8 cellular contexts compared by ENCODE assay signal in the genomic region with DNA sequence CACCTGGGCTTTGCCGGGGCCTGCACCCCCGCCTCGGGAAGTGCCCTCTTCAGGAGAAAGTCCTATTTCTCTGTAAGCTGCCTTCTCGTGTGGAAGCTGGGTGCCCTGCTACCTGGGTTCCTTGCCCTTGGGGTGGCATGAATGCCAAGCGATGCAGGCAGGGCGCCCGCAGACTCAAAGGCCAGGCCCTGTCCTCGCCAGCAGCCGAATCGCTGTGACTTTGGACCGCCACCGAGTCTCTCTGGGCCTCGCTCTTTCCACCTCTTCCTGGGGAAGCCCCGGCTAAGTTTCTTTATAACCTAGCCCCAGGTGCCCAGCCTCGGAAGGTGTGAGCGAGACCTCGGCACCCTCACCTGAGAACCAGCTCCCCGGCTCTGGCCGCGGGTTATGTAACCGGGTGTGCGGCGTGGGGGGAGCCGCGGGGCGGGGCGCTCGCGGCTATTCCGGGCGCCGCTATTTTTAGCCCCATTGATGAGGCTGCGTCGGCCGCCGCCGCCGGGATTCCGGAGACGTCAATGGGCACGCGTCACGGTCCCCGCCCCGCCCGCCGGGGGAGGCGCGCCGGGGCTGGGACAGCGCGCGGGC. TPM values are rescaled to one million over a fixed set of nuclear protein-coding genes. Genes with fewer than 3 reads are reported as not detected.
DNase-seq lines count a peak whose midpoint lies in the region; ATAC-seq, FAIRE-seq and TF ChIP-seq lines count a peak whose summit lies in the region.

No MANE protein-coding gene starts in this region.

- peak overlapping the region; percentile 48; the same call in 1 of the 2 replicates for H2AK5ac ChIP-seq in H1 (ENCODE audit: low read depth, low read length)

- H3K4me3 ChIP-seq in GM12865 (ENCODE audit: low read depth, low read length): peak overlapping the region; percentile 63
- peak overlapping the region; percentile 44 to 63 (median 52) for H3K4me3 ChIP-seq in H1 (ENCODE audit: extremely low read depth in 1 of 4, insufficient read depth in 2 of 4, low read depth in 3 of 4, low read length in 4 of 4)

- peak overlapping the region in 3 of 4 experiments; percentile 3 to 36 (median 34); a peak in 3 of 7 replicates for H3K9ac ChIP-seq in H1 (replicated peaks in 1 of 4; ENCODE audit: extremely low read depth in 1 of 4, low read depth in 3 of 4, low read length in 3 of 4)

- H2BK12ac ChIP-seq in H1 (ENCODE audit: low read depth, low read length): peak overlapping the region; percentile 94; the same call in 1 of the 2 replicates

- DNase-seq in GM12865 (ENCODE audit: low read depth): peak; percentile 69
- DNase-seq in NCI-H526 (lab: John Stamatoyannopoulos, UW): peak; percentile 25 to 83
- peak; percentile 83 for DNase-seq in activated CD8-positive, alpha-beta memory T cell treated with anti-CD3 and anti-CD28 coated beads, Interleukin-2, amount 50 U/mL, for 1 hour (ENCODE audit: extremely low read depth)
- peak in 1 of 2 experiments; percentile 78 for DNase-seq in H1 (ENCODE audit: low read depth in 1 of 2, low spot score in 2 of 2)
- DNase-seq in mesenteric fat pad (ENCODE audit: low spot score): peak; percentile 98
- DNase-seq in stimulated activated CD8-positive, alpha-beta memory T cell treated with anti-CD3 and anti-CD28 coated beads, Interleukin-15, amount 100 ng/mL, for 4 hours (ENCODE audit: low read depth in 2 of 2): peak; percentile 71 to 79
- no peak for DNase-seq in KG1 (lab: John Stamatoyannopoulos, UW)

- H3K56ac ChIP-seq in H1 (replicated peaks; ENCODE audit: insufficient read length, low read depth, low read length): peak overlapping the region; percentile 3

- no peak overlapping the region for H2BK20ac ChIP-seq in H1 (ENCODE audit: low read length)

- H3K4me1 ChIP-seq in H1 (replicated peaks in 1 of 4; ENCODE audit: control insufficient read depth in 3 of 4, insufficient read depth in 4 of 4, low read length in 3 of 4): peaks cover 4 to 10% (median 6%) of the 10 kb centered on the region in 4 experiments; a peak in 6 of 7 replicates

- ATAC-seq in HG02852 (IDR thresholded peaks at IDR 0.05; ENCODE audit: unreplicated experiment): peak; percentile 41

- peaks cover 0 to 24% of the 10 kb centered on the region in 2 experiments; a peak in 3 of 4 replicates for H3K79me2 ChIP-seq in H1 (ENCODE audit: control insufficient read depth in 1 of 2, insufficient read depth in 2 of 2, low read length in 2 of 2)

- H3K27ac ChIP-seq in H1 (ENCODE audit: low read depth, low read length): no peak overlapping the region

- POLR2A ChIA-PET in H1 (lab: Charles Lee; ENCODE audit: partially characterized antibody): interaction anchor here (0.8 to 6.6 kb wide), 9 partner anchors 8 to 86 kb away, joined by 3 to 56 read pairs (median 5); a partner anchor contains a TSS

- no peaks in the 10 kb centered on the region for H3K36me3 ChIP-seq in H1 (ENCODE audit: control insufficient read depth in 2 of 4, insufficient read depth in 4 of 4, low read length in 3 of 4)

- H3K4ac ChIP-seq in H1 (replicated peaks; ENCODE audit: insufficient read length, low read depth, low read length): no peak overlapping the region

- peak overlapping the region; percentile 69 for H4K91ac ChIP-seq in H1 (replicated peaks; ENCODE audit: insufficient read length, low read length)

- TF ChIP-seq CTCF in GM12865 (IDR thresholded peaks at IDR 0.05; ENCODE audit: insufficient read depth, low read depth, low read length, missing control alignments) (no peak), H1 (IDR thresholded peaks at IDR 0.05; ENCODE audit: control extremely low read depth in 1 of 3, insufficient read depth in 1 of 3, low read depth in 1 of 3, low read length in 3 of 3) (no peak)

- H3K18ac ChIP-seq in H1 (ENCODE audit: extremely low read depth, low read length): peak overlapping the region; percentile 4; the same call in 1 of the 2 replicates

- H2BK120ac ChIP-seq in H1 (replicated peaks; ENCODE audit: low read depth, low read length): no peak overlapping the region

- H2AFZ ChIP-seq in H1 (ENCODE audit: low read length): no peak overlapping the region; the same call in 1 of the 2 replicates

- no peaks in the 10 kb centered on the region for H3K9me3 ChIP-seq in H1 (ENCODE audit: insufficient read depth in 2 of 2, low read depth in 1 of 2, low read length in 1 of 2)

- peak overlapping the region; percentile 46; the same call in 1 of the 2 replicates for H2BK15ac ChIP-seq in H1 (ENCODE audit: low read length)

- no peak overlapping the region for H3K23ac ChIP-seq in H1 (ENCODE audit: insufficient read length)

- TF ChIP-seq EP300 in H1 (IDR thresholded peaks at IDR 0.05; ENCODE audit: borderline replicate concordance in 1 of 2, low read depth in 2 of 2, low read length in 2 of 2): peak in 1 of 2 experiments; percentile 45; a peak in 1 of 3 replicates

- H3K23me2 ChIP-seq in H1 (ENCODE audit: low read depth, low read length): peaks cover 2% of the 10 kb centered on the region; the same call in 1 of the 2 replicates

- FAIRE-seq in H1 (lab: Jason Lieb, UNC): no peak

- H3K79me1 ChIP-seq in H1 (ENCODE audit: low read depth, low read length): peaks cover 4% of the 10 kb centered on the region; the same call in 1 of the 2 replicates

- H3K27me3 ChIP-seq in H1 (replicated peaks in 1 of 4; ENCODE audit: control insufficient read depth in 3 of 4, extremely low read depth in 1 of 4, insufficient read depth in 3 of 4, low read length in 3 of 4): peaks cover 2 to 32% (median 22%) of the 10 kb centered on the region in 4 experiments; a peak in 6 of 7 replicates

- no peak overlapping the region for H3K14ac ChIP-seq in H1 (ENCODE audit: insufficient read length)

- WGBS in H1 (ENCODE audit: extremely low coverage in 1 of 2, insufficient coverage in 1 of 2, insufficient read length in 1 of 2, insufficient replicate concordance in 2 of 2, low coverage in 1 of 2, low lambda C conversion rate in 2 of 2, missing lambda C conversion rate in 1 of 2), 2 experiments: 29% methylated on average over 23 of the region's 53 CpGs; no CpG with 5 or more reads in 1 of the 2 experiments

- peak overlapping the region; percentile 67 to 68 for H3K4me2 ChIP-seq in H1 (ENCODE audit: insufficient read depth in 1 of 2, low read depth in 2 of 2, low read length in 2 of 2)

- no peak for TF ChIP-seq POLR2A in H1 (IDR thresholded peaks at IDR 0.05; ENCODE audit: control extremely low read depth in 1 of 2, low read depth in 2 of 2, low read length in 2 of 2)

- peaks cover 2 to 7% of the 10 kb centered on the region in 2 experiments for H4K20me1 ChIP-seq in H1 (replicated peaks in 1 of 2; ENCODE audit: control insufficient read depth in 1 of 2, insufficient read depth in 2 of 2, low read length in 2 of 2)

- H4K5ac ChIP-seq in H1 (ENCODE audit: insufficient read length, low read depth, low read length): no peak overlapping the region

- no peak for TF ChIP-seq RAD21 in H1 (IDR thresholded peaks at IDR 0.05 in 1 of 2, conservative IDR thresholded peaks at IDR 0.05 in 1 of 2; ENCODE audit: low read depth in 2 of 2, low read length in 2 of 2)

- H4K8ac ChIP-seq in H1 (ENCODE audit: extremely low read depth, insufficient read depth, low read length): peak overlapping the region; percentile 72; the same call in 1 of the 2 replicates

- CTCF ChIA-PET in H1 (lab: Charles Lee; ENCODE audit: partially characterized antibody): interaction anchor here (1.1 to 15.8 kb wide), 5 partner anchors 11 to 85 kb away, joined by 3 to 294 read pairs (median 4); no protein-coding TSS in a partner anchor

- 0 out of 2 replicates have a peak overlapping the region, but pooled peaks have one; percentile 52 for H2BK5ac ChIP-seq in H1 (ENCODE audit: low read depth, low read length)

RNA-seq across cellular contexts. Expression of a gene that starts 14.6 kb away (rescaled TPM):
- 18.7 and 19.3 TPM in 2 replicates for total RNA-seq in H1 (2021; fragmentation: NEBNext Ultra II Directional; extraction: Animal tissue kit (Norgen Biotek cat#: 25700))
- polyA plus RNA-seq in H1 (2011; rRNA removed): 23.3 and 36.0 TPM in 2 replicates
- polyA plus RNA-seq in H1 (2011; cell fraction: cytosol; rRNA removed): 17.3 TPM
- 42.1 TPM for polyA plus RNA-seq in H1 (2011; cell fraction: nucleus; rRNA removed)
- polyA plus RNA-seq in H1 (2012, experiment 1 of 2): 13.7 to 17.2 TPM (median 14.8 TPM) in 4 replicates
- 12.5 TPM for polyA plus RNA-seq in H1 (2012, experiment 2 of 2)
- polyA plus RNA-seq in H1 (2013, experiment 1 of 2): 19.7 TPM
- polyA plus RNA-seq in H1 (2013, experiment 2 of 2): 19.0 TPM
- 5.1 and 8.0 TPM in 2 replicates for polyA minus RNA-seq in H1 (2011; rRNA and poly(A)+ RNA removed)
- 14.5 TPM for polyA minus RNA-seq in H1 (2011; cell fraction: cytosol; rRNA and poly(A)+ RNA removed)
- 11.1 TPM for polyA minus RNA-seq in H1 (2011; cell fraction: nucleus; rRNA and poly(A)+ RNA removed)
- total RNA-seq in mesenteric fat pad: 863 TPM

RNA-seq across cellular contexts. Expression of a gene that starts 29.9 kb away (rescaled TPM):
- 4.1 and 4.9 TPM in 2 replicates for total RNA-seq in H1 (2021; fragmentation: NEBNext Ultra II Directional; extraction: Animal tissue kit (Norgen Biotek cat#: 25700))
- polyA plus RNA-seq in H1 (2011; rRNA removed): 2.6 and 3.2 TPM in 2 replicates
- polyA plus RNA-seq in H1 (2011; cell fraction: cytosol; rRNA removed): 3.5 TPM
- polyA plus RNA-seq in H1 (2011; cell fraction: nucleus; rRNA removed): 4.6 TPM
- 3.1 to 5.3 TPM (median 5.1 TPM) in 4 replicates for polyA plus RNA-seq in H1 (2012, experiment 1 of 2)
- polyA plus RNA-seq in H1 (2012, experiment 2 of 2): 7.8 TPM
- polyA plus RNA-seq in H1 (2013, experiment 1 of 2): 2.1 TPM
- polyA plus RNA-seq in H1 (2013, experiment 2 of 2): 2.2 TPM
- 2.1 and 5.8 TPM in 2 replicates for polyA minus RNA-seq in H1 (2011; rRNA and poly(A)+ RNA removed)
- polyA minus RNA-seq in H1 (2011; cell fraction: cytosol; rRNA and poly(A)+ RNA removed): 4.4 TPM
- 6.3 TPM for polyA minus RNA-seq in H1 (2011; cell fraction: nucleus; rRNA and poly(A)+ RNA removed)
- total RNA-seq in mesenteric fat pad: 117 TPM

RNA-seq across cellular contexts. Expression of a gene that starts 33.1 kb away (rescaled TPM):
- 48.9 and 49.8 TPM in 2 replicates for total RNA-seq in H1 (2021; fragmentation: NEBNext Ultra II Directional; extraction: Animal tissue kit (Norgen Biotek cat#: 25700))
- polyA plus RNA-seq in H1 (2011; rRNA removed): 55.9 and 64.9 TPM in 2 replicates
- polyA plus RNA-seq in H1 (2011; cell fraction: cytosol; rRNA removed): 105 TPM
- 55.5 TPM for polyA plus RNA-seq in H1 (2011; cell fraction: nucleus; rRNA removed)
- 46.4 to 65.2 TPM (median 63.9 TPM) in 4 replicates for polyA plus RNA-seq in H1 (2012, experiment 1 of 2)
- 60.3 TPM for polyA plus RNA-seq in H1 (2012, experiment 2 of 2)
- 25.2 TPM for polyA plus RNA-seq in H1 (2013, experiment 1 of 2)
- polyA plus RNA-seq in H1 (2013, experiment 2 of 2): 27.1 TPM
- 44.4 and 61.4 TPM in 2 replicates for polyA minus RNA-seq in H1 (2011; rRNA and poly(A)+ RNA removed)
- 20.8 TPM for polyA minus RNA-seq in H1 (2011; cell fraction: cytosol; rRNA and poly(A)+ RNA removed)
- polyA minus RNA-seq in H1 (2011; cell fraction: nucleus; rRNA and poly(A)+ RNA removed): 15.7 TPM
- 36.2 TPM for total RNA-seq in mesenteric fat pad

RNA-seq across cellular contexts. Expression of a gene that starts 42.8 kb away (rescaled TPM):
- 0.28 and 0.31 TPM in 2 replicates for total RNA-seq in H1 (2021; fragmentation: NEBNext Ultra II Directional; extraction: Animal tissue kit (Norgen Biotek cat#: 25700))
- 0.91 and 0.98 TPM in 2 replicates for polyA plus RNA-seq in H1 (2011; rRNA removed)
- polyA plus RNA-seq in H1 (2011; cell fraction: cytosol; rRNA removed): 0.66 TPM
- 0.74 TPM for polyA plus RNA-seq in H1 (2011; cell fraction: nucleus; rRNA removed)
- 0.20 to 0.56 TPM (median 0.46 TPM) in 3 of 4 replicates, not detected in the other for polyA plus RNA-seq in H1 (2012, experiment 1 of 2)
- 0.42 TPM for polyA plus RNA-seq in H1 (2012, experiment 2 of 2)
- 0.08 TPM for polyA plus RNA-seq in H1 (2013, experiment 1 of 2)
- 0.07 TPM for polyA plus RNA-seq in H1 (2013, experiment 2 of 2)
- 0.54 TPM in 1 of 2 replicates, not detected in the other for polyA minus RNA-seq in H1 (2011; rRNA and poly(A)+ RNA removed)
- polyA minus RNA-seq in H1 (2011; cell fraction: cytosol; rRNA and poly(A)+ RNA removed): not detected
- 0.70 TPM for polyA minus RNA-seq in H1 (2011; cell fraction: nucleus; rRNA and poly(A)+ RNA removed)
- total RNA-seq in mesenteric fat pad: 0.45 TPM

Comparison
In these comparisons a context has a peak if more than half of its experiments do, and no peak if none do; other contexts are left out.
1. RNA of a gene that starts 14.6 kb away (total RNA-seq): 863 TPM in mesenteric fat pad (single experiment); 18.7 to 19.3 TPM in H1; every median in the first group is over 10 times any median in the second.
2. RNA of a gene that starts 29.9 kb away (total RNA-seq): 117 TPM in mesenteric fat pad (single experiment); 4.1 to 4.9 TPM in H1; every median in the first group is over 10 times any median in the second.